Comparison of ENCODE assay signal across 20 cellular contexts in genomic region chr14:55451398-55451797, GRCh38. TPM values are rescaled to one million over a fixed set of nuclear protein-coding genes. Genes with fewer than 3 reads are reported as not detected.
DNase-seq lines count a peak whose midpoint lies in the region; ATAC-seq and TF ChIP-seq lines count a peak whose summit lies in the region.
"Had no signal": no experiment of that assay in that cellular context is flagged by ENCODE, and none has a peak within 500 bp of the region (broad histone marks: within the 10 kb centered on the region; RNA-seq: fewer than 3 reads in every experiment).

No MANE protein-coding gene starts in this region.

- no peak overlapping the region for H2AFZ ChIP-seq in HCT116 (ENCODE audit: low read depth, low read length, poor library complexity, severe bottlenecking)

- no peak for TF ChIP-seq RAD21 in HCT116 (IDR thresholded peaks at IDR 0.05; ENCODE audit: low read depth)

- no peaks in the 10 kb centered on the region for H3K9me2 ChIP-seq in HCT116 (ENCODE audit: insufficient read depth)

- POLR2A ChIA-PET in HCT116 (lab: Charles Lee), result no interaction called here

- H3K36me3 ChIP-seq in HCT116 (ENCODE audit: control insufficient read depth in 1 of 2, insufficient read depth in 2 of 2, low read length in 2 of 2), result no peaks in the 10 kb centered on the region
- H3K36me3 ChIP-seq in esophagus muscularis mucosa, result no peaks in the 10 kb centered on the region
- H3K36me3 ChIP-seq: gastroesophageal sphincter, ovary, uterus had no signal

- no peak overlapping the region for H3K4me3 ChIP-seq in HCT116 (replicated peaks in 1 of 2; ENCODE audit: low read depth in 1 of 2, low read length in 2 of 2)
- H3K4me3 ChIP-seq in esophagus muscularis mucosa, result no peak overlapping the region
- H3K4me3 ChIP-seq: coronary artery, gastroesophageal sphincter, ovary, skin epidermis, uterus had no signal

- no TSS peak for BruUV-seq in HCT116 (replicated peaks; lab: Mats Ljungman, UMichigan)

- no peak for ATAC-seq in HCT116
- ATAC-seq: gastroesophageal sphincter, T-cell had no signal

- no peaks in the 10 kb centered on the region for H3K36me3 Mint-ChIP-seq in activated CD4-positive, alpha-beta T cell treated with anti-CD3 and anti-CD28 coated beads, Interleukin-2, amount 10 ng/mL, durations not matched to agents 24 days and 14 days (ENCODE audit: low read depth)
- H3K36me3 Mint-ChIP-seq: T-cell had no signal

- no peaks in the 10 kb centered on the region for H3K9me3 ChIP-seq in HCT116 (ENCODE audit: control insufficient read depth in 1 of 2, insufficient read depth in 1 of 2, low read depth in 1 of 2, low read length in 2 of 2)
- no peaks in the 10 kb centered on the region for H3K9me3 ChIP-seq in esophagus muscularis mucosa
- H3K9me3 ChIP-seq: gastroesophageal sphincter, ovary, uterus had no signal

- no peaks in the 10 kb centered on the region for H3K9me3 Mint-ChIP-seq in activated CD4-positive, alpha-beta T cell treated with anti-CD3 and anti-CD28 coated beads, Interleukin-2, amount 10 ng/mL, durations not matched to agents 24 days and 14 days
- H3K9me3 Mint-ChIP-seq: T-cell had no signal

- CTCF ChIA-PET in HCT116 (lab: Charles Lee), result no interaction called here

- TF ChIP-seq CTCF in HCT116 (IDR thresholded peaks at IDR 0.05 in 2 of 3, conservative IDR thresholded peaks at IDR 0.05 in 1 of 3; ENCODE audit: borderline replicate concordance in 1 of 3, insufficient read depth in 1 of 3, low read depth in 2 of 3, low read length in 2 of 3) (no peak), esophagus muscularis mucosa (IDR thresholded peaks at IDR 0.05) (no peak)

- no peaks in the 10 kb centered on the region for H3K79me2 ChIP-seq in HCT116 (ENCODE audit: insufficient read depth, low read length)

- WGBS in esophagus muscularis mucosa, result 54% methylated on average over 4 of the region's 4 CpGs

- no peak for TF ChIP-seq EP300 in esophagus muscularis mucosa (IDR thresholded peaks at IDR 0.05)

- H3K4me3 Mint-ChIP-seq in activated CD4-positive, alpha-beta T cell treated with anti-CD3 and anti-CD28 coated beads, Interleukin-2, amount 10 ng/mL, durations not matched to agents 24 days and 14 days, result no peak overlapping the region
- H3K4me3 Mint-ChIP-seq: T-cell had no signal

- H3K9ac ChIP-seq in HCT116 (ENCODE audit: low read length), result no peak overlapping the region

- intact Hi-C loops in HCT116 (cut with micrococcal nuclease), result no loop called here
- intact Hi-C loops in esophagus muscularis mucosa (cut with DNase I), result no loop called here
- intact Hi-C loops in activated CD4-positive, alpha-beta T cell treated with anti-CD3 and anti-CD28 coated beads, Interleukin-2, amount 10 ng/mL, durations not matched to agents 24 days and 14 days (cut with micrococcal nuclease), result no loop called here

- H4K20me1 ChIP-seq in HCT116 (ENCODE audit: insufficient read depth), result no peaks in the 10 kb centered on the region

- H3K27ac Mint-ChIP-seq in activated CD4-positive, alpha-beta T cell treated with anti-CD3 and anti-CD28 coated beads, Interleukin-2, amount 10 ng/mL, durations not matched to agents 24 days and 14 days, result no peak overlapping the region
- H3K27ac Mint-ChIP-seq: T-cell had no signal

- H3K4me2 ChIP-seq in HCT116 (ENCODE audit: low read length), result 0 out of 2 replicates have a peak overlapping the region, but pooled peaks have one; percentile 1

- H3K4me1 Mint-ChIP-seq in activated CD4-positive, alpha-beta T cell treated with anti-CD3 and anti-CD28 coated beads, Interleukin-2, amount 10 ng/mL, durations not matched to agents 24 days and 14 days, result peaks cover 13% of the 10 kb centered on the region

- RAD21 ChIA-PET in HCT116 (lab: Charles Lee; ENCODE audit: low non-redundant PET in 1 of 2, low total read pairs in 2 of 2, uncharacterized antibody in 2 of 2, unreplicated experiment in 2 of 2), result no interaction called here

- no peak overlapping the region for H3K27ac ChIP-seq in HCT116 (ENCODE audit: low read depth, low read length)
- H3K27ac ChIP-seq in esophagus muscularis mucosa (replicated peaks in 1 of 4), result no peak overlapping the region
- H3K27ac ChIP-seq: coronary artery, gastroesophageal sphincter, ovary, uterus had no signal

- H3K4me1 ChIP-seq in HCT116 (ENCODE audit: control insufficient read depth in 1 of 2, insufficient read depth in 2 of 2, low read length in 2 of 2), result peaks cover 63 to 84% of the 10 kb centered on the region in 2 experiments
- H3K4me1 ChIP-seq in esophagus muscularis mucosa, result peaks cover 19 to 34% (median 25%) of the 10 kb centered on the region in 4 donors
- H3K4me1 ChIP-seq: uterus had no signal

- H3K27me3 Mint-ChIP-seq in activated CD4-positive, alpha-beta T cell treated with anti-CD3 and anti-CD28 coated beads, Interleukin-2, amount 10 ng/mL, durations not matched to agents 24 days and 14 days, result peaks cover 7% of the 10 kb centered on the region
- H3K27me3 Mint-ChIP-seq: T-cell had no signal

- TF ChIP-seq POLR2A in HCT116 (IDR thresholded peaks at IDR 0.05; ENCODE audit: borderline replicate concordance, extremely low read depth, insufficient read depth, insufficient read length) (no peak), esophagus muscularis mucosa (IDR thresholded peaks at IDR 0.05; ENCODE audit: low read depth) (no peak)

- H3K27me3 ChIP-seq in HCT116 (ENCODE audit: insufficient read depth, low read length) (no peaks in the 10 kb centered on the region), esophagus muscularis mucosa (no peaks in the 10 kb centered on the region)
- H3K27me3 ChIP-seq: gastroesophageal sphincter, ovary, uterus had no signal

- DNase-seq in HCT116 (ENCODE audit: low read depth, low spot score) (no peak), NCI-H69 (lab: John Stamatoyannopoulos, UW) (peak; percentile 65), esophagus muscularis mucosa (ENCODE audit: extremely low spot score) (peak; percentile 42), renal cortical epithelial cell (ENCODE audit: low read depth) (peak; percentile 16), NCI-H2196 treated with DMSO at 0.1 percent for 48 hours (lab: John Stamatoyannopoulos, UW; ENCODE audit: unreplicated experiment) (no peak), superior temporal gyrus (ENCODE audit: extremely low spot score) (no peak)
- no peak for DNase-seq in activated CD4-positive, alpha-beta T cell treated with anti-CD3 and anti-CD28 coated beads, Interleukin-2, amount 10 ng/mL, durations not matched to agents 24 days and 14 days
- DNase-seq: anterior cingulate cortex; COR-L47; Karpas-422; NCI-H1436; ovary; stimulated activated CD4-positive, alpha-beta T cell treated with anti-CD3 and anti-CD28 coated beads, Interleukin-2, amount 100 ng/mL, for 48 hours; T-cell; uterus had no signal

TF ChIP-seq in HCT116, 20 proteins besides CTCF, POLR2A, EP300 and RAD21:
- TF ChIP-seq JUND (IDR thresholded peaks at IDR 0.05) (no peak), TCF7L2 (IDR thresholded peaks at IDR 0.05; ENCODE audit: borderline replicate concordance, extremely low read depth, insufficient read depth, insufficient read length) (peak; percentile 59)

RNA-seq across cellular contexts. Expression of gene TBPL2, which starts 11.0 kb away (rescaled TPM):
- total RNA-seq in HCT116 (2021; ENCODE audit: unreplicated experiment) (not detected), esophagus muscularis mucosa (not detected), renal cortical epithelial cell (not detected in 2 replicates)
- not detected in 2 replicates for polyA plus RNA-seq in HCT116 (2012)
- not detected in 2 replicates for total RNA-seq in activated CD4-positive, alpha-beta T cell treated with anti-CD3 and anti-CD28 coated beads, Interleukin-2, amount 10 ng/mL, durations not matched to agents 24 days and 14 days
- total RNA-seq: gastroesophageal sphincter, lower leg skin, myocyte, ovary, T-cell, uterus had no signal

RNA-seq across cellular contexts. Expression of gene ATG14, which starts 39.8 kb away (rescaled TPM):
- 9.9 TPM for total RNA-seq in HCT116 (2021; ENCODE audit: unreplicated experiment)
- polyA plus RNA-seq in HCT116 (2012), result 3.4 and 4.8 TPM in 2 replicates
- total RNA-seq in esophagus muscularis mucosa, result 10 to 100 TPM; 13.2 to 19.5 (median 15.4) TPM
- total RNA-seq in renal cortical epithelial cell, result 10.9 and 19.4 TPM in 2 replicates
- total RNA-seq in activated CD4-positive, alpha-beta T cell treated with anti-CD3 and anti-CD28 coated beads, Interleukin-2, amount 10 ng/mL, durations not matched to agents 24 days and 14 days, result 4.9 and 5.8 TPM in 2 replicates

Comparison
In these comparisons a context has a peak if more than half of its experiments do, and no peak if none do; other contexts are left out.
1. DNase-seq: peak in NCI-H69 (single experiment), esophagus muscularis mucosa (single experiment) and renal cortical epithelial cell (single experiment); none in HCT116 (single experiment), NCI-H2196 treated with DMSO at 0.1 percent for 48 hours (single experiment), activated CD4-positive, alpha-beta T cell treated with anti-CD3 and anti-CD28 coated beads, Interleukin-2, amount 10 ng/mL, durations not matched to agents 24 days and 14 days (single experiment) and superior temporal gyrus (single experiment).